In the genomic region with DNA sequence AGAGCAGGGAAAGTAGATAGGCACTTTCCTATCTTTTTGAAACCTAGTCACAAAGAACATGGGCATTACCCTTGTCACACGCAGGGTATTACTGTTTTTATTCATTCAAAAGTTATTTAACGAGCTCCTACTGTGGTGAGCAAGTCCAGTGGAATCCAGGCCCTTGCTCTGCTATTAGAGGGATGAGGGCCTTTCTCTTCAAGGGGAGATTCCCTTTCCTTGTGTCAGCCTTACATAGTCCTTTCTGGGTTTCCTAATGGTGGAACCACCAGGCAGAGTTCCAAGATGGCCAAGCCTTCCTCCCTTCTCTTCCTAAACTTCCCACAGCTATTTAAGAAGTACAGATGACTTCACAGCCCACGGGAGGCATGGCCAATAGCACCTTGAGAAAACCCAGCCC, we compare ENCODE assay signal across 17 cellular contexts.
DNase-seq lines count a peak whose midpoint lies in the region; ATAC-seq, FAIRE-seq and TF ChIP-seq lines count a peak whose summit lies in the region.
"Had no signal": no experiment of that assay in that cellular context is flagged by ENCODE, and none has a peak within 500 bp of the region (broad histone marks: within the 10 kb centered on the region; RNA-seq: fewer than 3 reads in every experiment).

No MANE protein-coding gene starts in this region.

- H3K27me3 ChIP-seq in AG04450 (ENCODE audit: control insufficient read depth, insufficient read depth, low read length) (no peaks in the 10 kb centered on the region), bronchial epithelial cell (ENCODE audit: control insufficient read depth, insufficient read depth, low read length) (no peaks in the 10 kb centered on the region), lung (ENCODE audit: control insufficient read depth, insufficient read depth) (no peaks in the 10 kb centered on the region)
- H3K27me3 ChIP-seq: hepatocyte, testis had no signal

- H3K4me1 Mint-ChIP-seq in nephron progenitor cell (peaks cover 16% of the 10 kb centered on the region), glutamatergic neuron (ENCODE audit: low read depth, unreplicated experiment) (peaks cover 30% of the 10 kb centered on the region)

- ATAC-seq in lung (ENCODE audit: insufficient read depth, low FRiP score) (peak; percentile 9), HG03571 (IDR thresholded peaks at IDR 0.05; ENCODE audit: unreplicated experiment) (no peak), GM18511 (IDR thresholded peaks at IDR 0.05; ENCODE audit: unreplicated experiment) (no peak)
- ATAC-seq: activated naive CD4-positive, alpha-beta T cell treated with anti-CD3 and anti-CD28 coated beads, Interleukin-2, amount 50 U/mL, for 72 hours; GM23338 had no signal

- no peak for FAIRE-seq in HTR-8/SVneo (lab: Jason Lieb, UNC)
- FAIRE-seq in bronchial epithelial cell (lab: Jason Lieb, UNC) = no peak

- CTCF ChIA-PET in AG04450 (lab: Charles Lee) = interaction anchor here (0.9 to 5.4 kb wide), 3 partner anchors 184 to 414 kb away, joined by 3 to 66 read pairs (median 3); no protein-coding TSS in a partner anchor

- H3K27ac ChIP-seq in AG04450 (ENCODE audit: low read depth, low read length) (peak overlapping the region; percentile 65), lung (ENCODE audit: low read depth in 1 of 2, low read length in 1 of 2) (peak overlapping the region in 1 of 2 donors; percentile 69)
- H3K27ac ChIP-seq: hepatocyte, testis had no signal

- no peaks in the 10 kb centered on the region for H3K27me3 Mint-ChIP-seq in nephron progenitor cell (ENCODE audit: low read depth, poor library complexity)
- H3K27me3 Mint-ChIP-seq in glutamatergic neuron (ENCODE audit: unreplicated experiment) = peaks cover 6% of the 10 kb centered on the region

- H3K9me3 Mint-ChIP-seq in nephron progenitor cell (no peaks in the 10 kb centered on the region), glutamatergic neuron (ENCODE audit: unreplicated experiment) (peaks cover 2% of the 10 kb centered on the region)
- H3K9me3 Mint-ChIP-seq: activated naive CD4-positive, alpha-beta T cell treated with anti-CD3 and anti-CD28 coated beads, Interleukin-2, amount 50 U/mL, for 72 hours; CD14-positive monocyte; GM23338; mesothelial cell of epicardium; T-helper 2 cell treated with Interferon-gamma antibody and Interleukin-4, amounts not matched to agents 5 μg/mL and 100 μg/mL, for 36 hours had no signal

- no peak for TF ChIP-seq CTCF in AG04450 (IDR thresholded peaks at IDR 0.05; ENCODE audit: low read depth, low read length)
- no peak for TF ChIP-seq CTCF in bronchial epithelial cell (IDR thresholded peaks at IDR 0.05; ENCODE audit: insufficient read depth, low read length, severe bottlenecking)
- no peak for TF ChIP-seq CTCF in lung (IDR thresholded peaks at IDR 0.05; ENCODE audit: control extremely low read depth, extremely low read depth)
- TF ChIP-seq CTCF in nephron progenitor cell (IDR thresholded peaks at IDR 0.05) = no peak
- TF ChIP-seq CTCF in glutamatergic neuron (IDR thresholded peaks at IDR 0.05; ENCODE audit: partially characterized antibody, unreplicated experiment) = no peak

- H3K9me3 ChIP-seq in AG04450 (ENCODE audit: control insufficient read depth, insufficient read depth, low read length) (no peaks in the 10 kb centered on the region), lung (ENCODE audit: control insufficient read depth in 2 of 2, insufficient read depth in 1 of 2, low read length in 1 of 2) (no peaks in the 10 kb centered on the region)
- H3K9me3 ChIP-seq: testis had no signal

- H3K36me3 ChIP-seq in bronchial epithelial cell (ENCODE audit: control insufficient read depth, insufficient read depth, low read length) (no peaks in the 10 kb centered on the region), lung (ENCODE audit: control insufficient read depth in 2 of 2, insufficient read depth in 2 of 2, low read length in 2 of 2) (no peaks in the 10 kb centered on the region)

- peaks cover 15 to 50% of the 10 kb centered on the region in 2 donors for H3K4me1 ChIP-seq in lung (ENCODE audit: control insufficient read depth in 2 of 2, insufficient read depth in 2 of 2, low read length in 2 of 2)

- DNase-seq in AG04450 (ENCODE audit: low read depth, low spot score) (peak; percentile 80), HTR-8/SVneo (ENCODE audit: insufficient read length, low spot score) (peak; percentile 38), bronchial epithelial cell (ENCODE audit: low read depth) (peak; percentile 65), lung (ENCODE audit: low spot score) (no peak), nephron progenitor cell (no peak), glutamatergic neuron (no peak)
- DNase-seq: KBM-7, NCI-H2171 treated with DMSO at 0.1 percent for 48 hours, testis had no signal

- H3K4me3 ChIP-seq in AG04450 (ENCODE audit: low read depth, low read length) (no peak overlapping the region), bronchial epithelial cell (ENCODE audit: low read depth, low read length) (no peak overlapping the region), lung (no peak overlapping the region)
- H3K4me3 ChIP-seq: GM23338, hepatocyte, testis had no signal

- WGBS in lung, 2 donors = 60 to 73% methylated on average over 3 of the region's 3 CpGs

- no peak overlapping the region for H3K4me3 Mint-ChIP-seq in nephron progenitor cell
- no peak overlapping the region for H3K4me3 Mint-ChIP-seq in glutamatergic neuron (ENCODE audit: unreplicated experiment)
- H3K4me3 Mint-ChIP-seq: CD14-positive monocyte; GM23338; mesothelial cell of epicardium; T-helper 2 cell treated with Interferon-gamma antibody and Interleukin-4, amounts not matched to agents 5 μg/mL and 100 μg/mL, for 36 hours had no signal

- H3K36me3 Mint-ChIP-seq in nephron progenitor cell (ENCODE audit: low read depth) (no peaks in the 10 kb centered on the region), glutamatergic neuron (ENCODE audit: unreplicated experiment) (no peaks in the 10 kb centered on the region)
- H3K36me3 Mint-ChIP-seq: activated naive CD4-positive, alpha-beta T cell treated with anti-CD3 and anti-CD28 coated beads, Interleukin-2, amount 50 U/mL, for 72 hours; CD14-positive monocyte; mesothelial cell of epicardium had no signal

- H3K27ac Mint-ChIP-seq in nephron progenitor cell (no peak overlapping the region), glutamatergic neuron (ENCODE audit: unreplicated experiment) (no peak overlapping the region)
- H3K27ac Mint-ChIP-seq: activated naive CD4-positive, alpha-beta T cell treated with anti-CD3 and anti-CD28 coated beads, Interleukin-2, amount 50 U/mL, for 72 hours; GM23338; mesothelial cell of epicardium; T-helper 2 cell treated with Interferon-gamma antibody and Interleukin-4, amounts not matched to agents 5 μg/mL and 100 μg/mL, for 36 hours had no signal

- POLR2A ChIA-PET in AG04450 (lab: Yijun Ruan, JAX) = interaction anchor here (1.0 kb wide), 2 partner anchors 37 to 184 kb away, joined by 3 read pairs; no protein-coding TSS in a partner anchor

Comparison
In these comparisons a context has a peak if more than half of its experiments do, and no peak if none do; other contexts are left out.
1. DNase-seq: peak in AG04450 (single experiment), HTR-8/SVneo (single experiment) and bronchial epithelial cell (single experiment); none in lung (single experiment), nephron progenitor cell (single experiment) and glutamatergic neuron (single experiment).